1 cellular context compared by ENCODE assay signal in the genomic region with DNA sequence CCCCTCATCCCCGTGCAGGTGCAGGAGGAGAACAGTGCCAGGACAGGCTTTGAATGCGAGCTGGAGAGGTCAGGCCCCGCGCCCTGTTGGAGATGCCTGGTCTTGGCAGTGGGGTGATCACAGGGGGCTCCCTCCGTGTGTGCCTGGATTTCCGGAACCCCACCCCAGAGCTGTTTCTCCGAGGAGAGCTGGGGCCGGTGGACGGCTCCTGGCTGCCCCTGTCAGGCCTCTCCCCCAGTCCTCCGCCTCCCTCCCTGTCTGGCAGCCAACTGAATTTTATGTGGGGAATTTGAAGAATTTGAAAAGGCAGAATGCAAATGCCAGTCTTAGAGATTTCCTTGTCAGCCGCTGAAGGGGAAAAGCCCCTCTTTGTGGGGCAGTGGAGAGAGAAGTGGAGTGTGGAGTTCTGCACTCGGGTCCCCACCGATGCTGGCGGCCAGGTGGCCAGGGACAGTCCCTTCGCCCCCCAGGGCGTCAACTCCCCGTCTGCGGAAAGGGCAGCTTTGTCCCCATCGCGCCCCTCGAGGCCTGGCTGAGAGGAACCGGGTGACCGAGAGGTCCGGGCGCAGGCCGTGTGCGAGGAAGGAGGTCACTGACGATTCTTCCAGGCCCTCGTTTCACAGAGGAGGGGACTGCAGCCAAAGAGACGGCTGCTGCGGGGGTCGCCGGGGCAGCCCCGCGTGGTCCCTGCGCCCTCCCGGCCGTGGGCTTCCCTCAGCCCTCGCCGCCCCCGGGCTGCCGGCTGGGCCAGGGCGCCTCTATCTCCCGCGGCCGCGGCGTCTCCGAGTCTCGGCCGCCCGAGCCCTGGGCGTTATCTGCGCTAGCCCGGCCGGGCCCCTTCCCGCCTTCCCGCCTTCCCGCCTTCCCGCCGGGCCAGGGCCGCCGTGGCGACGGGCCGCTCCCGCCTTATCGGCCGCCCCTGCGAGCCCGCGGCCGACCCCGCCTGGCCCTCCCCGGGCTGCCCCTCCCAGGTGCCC.
TF ChIP-seq lines count a peak whose summit lies in the region.

No MANE protein-coding gene starts in this region.

TF ChIP-seq in K562, 482 proteins besides CTCF, POLR2A, EP300 and RAD21 (continued from another document and continues in another):
- TF ChIP-seq, protein P1, sequence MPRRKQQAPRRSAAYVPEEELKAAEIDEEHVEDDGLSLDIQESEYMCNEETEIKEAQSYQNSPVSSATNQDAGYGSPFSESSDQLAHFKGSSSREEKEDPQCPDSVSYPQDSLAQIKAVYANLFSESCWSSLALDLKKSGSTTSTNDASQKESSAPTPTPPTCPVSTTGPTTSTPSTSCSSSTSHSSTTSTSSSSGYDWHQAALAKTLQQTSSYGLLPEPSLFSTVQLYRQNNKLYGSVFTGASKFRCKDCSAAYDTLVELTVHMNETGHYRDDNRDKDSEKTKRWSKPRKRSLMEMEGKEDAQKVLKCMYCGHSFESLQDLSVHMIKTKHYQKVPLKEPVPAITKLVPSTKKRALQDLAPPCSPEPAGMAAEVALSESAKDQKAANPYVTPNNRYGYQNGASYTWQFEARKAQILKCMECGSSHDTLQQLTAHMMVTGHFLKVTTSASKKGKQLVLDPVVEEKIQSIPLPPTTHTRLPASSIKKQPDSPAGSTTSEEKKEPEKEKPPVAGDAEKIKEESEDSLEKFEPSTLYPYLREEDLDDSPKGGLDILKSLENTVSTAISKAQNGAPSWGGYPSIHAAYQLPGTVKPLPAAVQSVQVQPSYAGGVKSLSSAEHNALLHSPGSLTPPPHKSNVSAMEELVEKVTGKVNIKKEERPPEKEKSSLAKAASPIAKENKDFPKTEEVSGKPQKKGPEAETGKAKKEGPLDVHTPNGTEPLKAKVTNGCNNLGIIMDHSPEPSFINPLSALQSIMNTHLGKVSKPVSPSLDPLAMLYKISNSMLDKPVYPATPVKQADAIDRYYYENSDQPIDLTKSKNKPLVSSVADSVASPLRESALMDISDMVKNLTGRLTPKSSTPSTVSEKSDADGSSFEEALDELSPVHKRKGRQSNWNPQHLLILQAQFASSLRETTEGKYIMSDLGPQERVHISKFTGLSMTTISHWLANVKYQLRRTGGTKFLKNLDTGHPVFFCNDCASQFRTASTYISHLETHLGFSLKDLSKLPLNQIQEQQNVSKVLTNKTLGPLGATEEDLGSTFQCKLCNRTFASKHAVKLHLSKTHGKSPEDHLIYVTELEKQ (CRISPR knock-in tag; IDR thresholded peaks at IDR 0.05) = no peak
- TF ChIP-seq KLF6 (CRISPR knock-in tag; IDR thresholded peaks at IDR 0.05; ENCODE audit: borderline replicate concordance) (no peak), NELFE (IDR thresholded peaks at IDR 0.05; ENCODE audit: insufficient read depth, insufficient read length) (no peak), ZNF444 (CRISPR knock-in tag; IDR thresholded peaks at IDR 0.05) (no peak), ZNF589 (CRISPR knock-in tag; IDR thresholded peaks at IDR 0.05; ENCODE audit: low read depth) (0 out of 2 replicates have a peak, but pooled peaks have one; percentile 53), MCM2 (IDR thresholded peaks at IDR 0.05; ENCODE audit: low read depth) (no peak), ZBTB7A (IDR thresholded peaks at IDR 0.05; ENCODE audit: borderline replicate concordance, control insufficient read depth, low read depth, low read length) (peak; percentile 96; the same call in 1 of the 2 replicates), RAD51 (IDR thresholded peaks at IDR 0.05; ENCODE audit: borderline replicate concordance, low read depth) (no peak), SRF (CRISPR knock-in tag; IDR thresholded peaks at IDR 0.05) (no peak), ZNF644 (tag; IDR thresholded peaks at IDR 0.05; ENCODE audit: low read depth) (no peak), RB1 (IDR thresholded peaks at IDR 0.05; ENCODE audit: low read depth) (peak; percentile 99), ZBTB1 (CRISPR knock-in tag; IDR thresholded peaks at IDR 0.05; ENCODE audit: borderline replicate concordance, low read depth) (0 out of 2 replicates have a peak, but pooled peaks have one; percentile 47), NRF1 (conservative IDR thresholded peaks at IDR 0.05 in 1 of 2, IDR thresholded peaks at IDR 0.05 in 1 of 2) (peak in 1 of 2 experiments; percentile 14; a peak in 2 of 4 replicates), SMARCC2 (IDR thresholded peaks at IDR 0.05; ENCODE audit: low read depth) (0 out of 2 replicates have a peak, but pooled peaks have one; percentile 22), HEY1 (CRISPR knock-in tag; IDR thresholded peaks at IDR 0.05; ENCODE audit: borderline replicate concordance) (no peak), ZNF77 (CRISPR knock-in tag; IDR thresholded peaks at IDR 0.05) (no peak), EWSR1 (IDR thresholded peaks at IDR 0.05; ENCODE audit: borderline replicate concordance, low read depth, partially characterized antibody) (no peak), FOXM1 (IDR thresholded peaks at IDR 0.05; ENCODE audit: low read depth) (no peak), FOXM1 (CRISPR knock-in tag; IDR thresholded peaks at IDR 0.05; ENCODE audit: low read depth) (peak; percentile 49; the same call in 1 of the 2 replicates), MAFG (tag; conservative IDR thresholded peaks at IDR 0.05) (no peak), BMI1 (IDR thresholded peaks at IDR 0.05; ENCODE audit: low read length) (no peak), ZNF347 (CRISPR knock-in tag; IDR thresholded peaks at IDR 0.05; ENCODE audit: low read depth) (no peak), FOXA1 (IDR thresholded peaks at IDR 0.05; ENCODE audit: borderline replicate concordance) (no peak), ZC3H8 (IDR thresholded peaks at IDR 0.05) (no peak), ZZZ3 (IDR thresholded peaks at IDR 0.05) (no peak), XRCC5 (IDR thresholded peaks at IDR 0.05; ENCODE audit: low read depth, low read length) (no peak), BRD4 (IDR thresholded peaks at IDR 0.05) (peak; percentile 74; the same call in 1 of the 2 replicates), SAFB (IDR thresholded peaks at IDR 0.05; ENCODE audit: borderline replicate concordance, low read depth, low read length) (no peak), ZNF507 (tag; conservative IDR thresholded peaks at IDR 0.05) (0 out of 2 replicates have a peak, but pooled peaks have one; percentile 8), ELF1 (tag; IDR thresholded peaks at IDR 0.05) (no peak), ZSCAN29 (IDR thresholded peaks at IDR 0.05) (no peak), TAF9B (IDR thresholded peaks at IDR 0.05; ENCODE audit: partially characterized antibody) (no peak), MEIS2 (IDR thresholded peaks at IDR 0.05; ENCODE audit: partially characterized antibody) (no peak), ZNF143 (CRISPR knock-in tag; IDR thresholded peaks at IDR 0.05) (no peak), KDM5B (IDR thresholded peaks at IDR 0.05; ENCODE audit: insufficient replicate concordance, low read depth, low read length) (peak; percentile 43), ZNF583 (CRISPR knock-in tag; IDR thresholded peaks at IDR 0.05) (peak; percentile 86), HDGF (IDR thresholded peaks at IDR 0.05) (no peak), MYNN (IDR thresholded peaks at IDR 0.05) (no peak), MYNN (CRISPR knock-in tag; IDR thresholded peaks at IDR 0.05) (no peak)
- TF ChIP-seq, protein P2, sequence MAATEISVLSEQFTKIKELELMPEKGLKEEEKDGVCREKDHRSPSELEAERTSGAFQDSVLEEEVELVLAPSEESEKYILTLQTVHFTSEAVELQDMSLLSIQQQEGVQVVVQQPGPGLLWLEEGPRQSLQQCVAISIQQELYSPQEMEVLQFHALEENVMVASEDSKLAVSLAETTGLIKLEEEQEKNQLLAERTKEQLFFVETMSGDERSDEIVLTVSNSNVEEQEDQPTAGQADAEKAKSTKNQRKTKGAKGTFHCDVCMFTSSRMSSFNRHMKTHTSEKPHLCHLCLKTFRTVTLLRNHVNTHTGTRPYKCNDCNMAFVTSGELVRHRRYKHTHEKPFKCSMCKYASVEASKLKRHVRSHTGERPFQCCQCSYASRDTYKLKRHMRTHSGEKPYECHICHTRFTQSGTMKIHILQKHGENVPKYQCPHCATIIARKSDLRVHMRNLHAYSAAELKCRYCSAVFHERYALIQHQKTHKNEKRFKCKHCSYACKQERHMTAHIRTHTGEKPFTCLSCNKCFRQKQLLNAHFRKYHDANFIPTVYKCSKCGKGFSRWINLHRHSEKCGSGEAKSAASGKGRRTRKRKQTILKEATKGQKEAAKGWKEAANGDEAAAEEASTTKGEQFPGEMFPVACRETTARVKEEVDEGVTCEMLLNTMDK (IDR thresholded peaks at IDR 0.05; ENCODE audit: borderline replicate concordance, insufficient read depth, low read depth, low read length, poor library complexity, severe bottlenecking) = no peak
- TF ChIP-seq, protein P3, sequence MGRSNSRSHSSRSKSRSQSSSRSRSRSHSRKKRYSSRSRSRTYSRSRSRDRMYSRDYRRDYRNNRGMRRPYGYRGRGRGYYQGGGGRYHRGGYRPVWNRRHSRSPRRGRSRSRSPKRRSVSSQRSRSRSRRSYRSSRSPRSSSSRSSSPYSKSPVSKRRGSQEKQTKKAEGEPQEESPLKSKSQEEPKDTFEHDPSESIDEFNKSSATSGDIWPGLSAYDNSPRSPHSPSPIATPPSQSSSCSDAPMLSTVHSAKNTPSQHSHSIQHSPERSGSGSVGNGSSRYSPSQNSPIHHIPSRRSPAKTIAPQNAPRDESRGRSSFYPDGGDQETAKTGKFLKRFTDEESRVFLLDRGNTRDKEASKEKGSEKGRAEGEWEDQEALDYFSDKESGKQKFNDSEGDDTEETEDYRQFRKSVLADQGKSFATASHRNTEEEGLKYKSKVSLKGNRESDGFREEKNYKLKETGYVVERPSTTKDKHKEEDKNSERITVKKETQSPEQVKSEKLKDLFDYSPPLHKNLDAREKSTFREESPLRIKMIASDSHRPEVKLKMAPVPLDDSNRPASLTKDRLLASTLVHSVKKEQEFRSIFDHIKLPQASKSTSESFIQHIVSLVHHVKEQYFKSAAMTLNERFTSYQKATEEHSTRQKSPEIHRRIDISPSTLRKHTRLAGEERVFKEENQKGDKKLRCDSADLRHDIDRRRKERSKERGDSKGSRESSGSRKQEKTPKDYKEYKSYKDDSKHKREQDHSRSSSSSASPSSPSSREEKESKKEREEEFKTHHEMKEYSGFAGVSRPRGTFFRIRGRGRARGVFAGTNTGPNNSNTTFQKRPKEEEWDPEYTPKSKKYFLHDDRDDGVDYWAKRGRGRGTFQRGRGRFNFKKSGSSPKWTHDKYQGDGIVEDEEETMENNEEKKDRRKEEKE (IDR thresholded peaks at IDR 0.05; ENCODE audit: borderline replicate concordance in 1 of 2, control insufficient read depth in 1 of 2, low read depth in 2 of 2, low read length in 1 of 2) = no peak
- TF ChIP-seq, protein P4, sequence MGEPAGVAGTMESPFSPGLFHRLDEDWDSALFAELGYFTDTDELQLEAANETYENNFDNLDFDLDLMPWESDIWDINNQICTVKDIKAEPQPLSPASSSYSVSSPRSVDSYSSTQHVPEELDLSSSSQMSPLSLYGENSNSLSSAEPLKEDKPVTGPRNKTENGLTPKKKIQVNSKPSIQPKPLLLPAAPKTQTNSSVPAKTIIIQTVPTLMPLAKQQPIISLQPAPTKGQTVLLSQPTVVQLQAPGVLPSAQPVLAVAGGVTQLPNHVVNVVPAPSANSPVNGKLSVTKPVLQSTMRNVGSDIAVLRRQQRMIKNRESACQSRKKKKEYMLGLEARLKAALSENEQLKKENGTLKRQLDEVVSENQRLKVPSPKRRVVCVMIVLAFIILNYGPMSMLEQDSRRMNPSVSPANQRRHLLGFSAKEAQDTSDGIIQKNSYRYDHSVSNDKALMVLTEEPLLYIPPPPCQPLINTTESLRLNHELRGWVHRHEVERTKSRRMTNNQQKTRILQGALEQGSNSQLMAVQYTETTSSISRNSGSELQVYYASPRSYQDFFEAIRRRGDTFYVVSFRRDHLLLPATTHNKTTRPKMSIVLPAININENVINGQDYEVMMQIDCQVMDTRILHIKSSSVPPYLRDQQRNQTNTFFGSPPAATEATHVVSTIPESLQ (CRISPR knock-in tag; IDR thresholded peaks at IDR 0.05) = no peak
- TF ChIP-seq, protein P5, sequence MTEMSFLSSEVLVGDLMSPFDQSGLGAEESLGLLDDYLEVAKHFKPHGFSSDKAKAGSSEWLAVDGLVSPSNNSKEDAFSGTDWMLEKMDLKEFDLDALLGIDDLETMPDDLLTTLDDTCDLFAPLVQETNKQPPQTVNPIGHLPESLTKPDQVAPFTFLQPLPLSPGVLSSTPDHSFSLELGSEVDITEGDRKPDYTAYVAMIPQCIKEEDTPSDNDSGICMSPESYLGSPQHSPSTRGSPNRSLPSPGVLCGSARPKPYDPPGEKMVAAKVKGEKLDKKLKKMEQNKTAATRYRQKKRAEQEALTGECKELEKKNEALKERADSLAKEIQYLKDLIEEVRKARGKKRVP (CRISPR knock-in tag; IDR thresholded peaks at IDR 0.05) = peak; percentile 61
- TF ChIP-seq, protein P6, sequence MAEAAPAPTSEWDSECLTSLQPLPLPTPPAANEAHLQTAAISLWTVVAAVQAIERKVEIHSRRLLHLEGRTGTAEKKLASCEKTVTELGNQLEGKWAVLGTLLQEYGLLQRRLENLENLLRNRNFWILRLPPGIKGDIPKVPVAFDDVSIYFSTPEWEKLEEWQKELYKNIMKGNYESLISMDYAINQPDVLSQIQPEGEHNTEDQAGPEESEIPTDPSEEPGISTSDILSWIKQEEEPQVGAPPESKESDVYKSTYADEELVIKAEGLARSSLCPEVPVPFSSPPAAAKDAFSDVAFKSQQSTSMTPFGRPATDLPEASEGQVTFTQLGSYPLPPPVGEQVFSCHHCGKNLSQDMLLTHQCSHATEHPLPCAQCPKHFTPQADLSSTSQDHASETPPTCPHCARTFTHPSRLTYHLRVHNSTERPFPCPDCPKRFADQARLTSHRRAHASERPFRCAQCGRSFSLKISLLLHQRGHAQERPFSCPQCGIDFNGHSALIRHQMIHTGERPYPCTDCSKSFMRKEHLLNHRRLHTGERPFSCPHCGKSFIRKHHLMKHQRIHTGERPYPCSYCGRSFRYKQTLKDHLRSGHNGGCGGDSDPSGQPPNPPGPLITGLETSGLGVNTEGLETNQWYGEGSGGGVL (CRISPR knock-in tag; IDR thresholded peaks at IDR 0.05) = no peak
- TF ChIP-seq, protein P7, sequence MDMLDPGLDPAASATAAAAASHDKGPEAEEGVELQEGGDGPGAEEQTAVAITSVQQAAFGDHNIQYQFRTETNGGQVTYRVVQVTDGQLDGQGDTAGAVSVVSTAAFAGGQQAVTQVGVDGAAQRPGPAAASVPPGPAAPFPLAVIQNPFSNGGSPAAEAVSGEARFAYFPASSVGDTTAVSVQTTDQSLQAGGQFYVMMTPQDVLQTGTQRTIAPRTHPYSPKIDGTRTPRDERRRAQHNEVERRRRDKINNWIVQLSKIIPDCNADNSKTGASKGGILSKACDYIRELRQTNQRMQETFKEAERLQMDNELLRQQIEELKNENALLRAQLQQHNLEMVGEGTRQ (CRISPR knock-in tag; IDR thresholded peaks at IDR 0.05) = no peak
- TF ChIP-seq, protein P8, sequence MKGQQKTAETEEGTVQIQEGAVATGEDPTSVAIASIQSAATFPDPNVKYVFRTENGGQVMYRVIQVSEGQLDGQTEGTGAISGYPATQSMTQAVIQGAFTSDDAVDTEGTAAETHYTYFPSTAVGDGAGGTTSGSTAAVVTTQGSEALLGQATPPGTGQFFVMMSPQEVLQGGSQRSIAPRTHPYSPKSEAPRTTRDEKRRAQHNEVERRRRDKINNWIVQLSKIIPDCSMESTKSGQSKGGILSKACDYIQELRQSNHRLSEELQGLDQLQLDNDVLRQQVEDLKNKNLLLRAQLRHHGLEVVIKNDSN (CRISPR knock-in tag; IDR thresholded peaks at IDR 0.05) = no peak
- TF ChIP-seq, protein P9, sequence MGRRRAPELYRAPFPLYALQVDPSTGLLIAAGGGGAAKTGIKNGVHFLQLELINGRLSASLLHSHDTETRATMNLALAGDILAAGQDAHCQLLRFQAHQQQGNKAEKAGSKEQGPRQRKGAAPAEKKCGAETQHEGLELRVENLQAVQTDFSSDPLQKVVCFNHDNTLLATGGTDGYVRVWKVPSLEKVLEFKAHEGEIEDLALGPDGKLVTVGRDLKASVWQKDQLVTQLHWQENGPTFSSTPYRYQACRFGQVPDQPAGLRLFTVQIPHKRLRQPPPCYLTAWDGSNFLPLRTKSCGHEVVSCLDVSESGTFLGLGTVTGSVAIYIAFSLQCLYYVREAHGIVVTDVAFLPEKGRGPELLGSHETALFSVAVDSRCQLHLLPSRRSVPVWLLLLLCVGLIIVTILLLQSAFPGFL (CRISPR knock-in tag; IDR thresholded peaks at IDR 0.05) = no peak
